ENCODE assay signal across 9 cellular contexts in the genomic region with DNA sequence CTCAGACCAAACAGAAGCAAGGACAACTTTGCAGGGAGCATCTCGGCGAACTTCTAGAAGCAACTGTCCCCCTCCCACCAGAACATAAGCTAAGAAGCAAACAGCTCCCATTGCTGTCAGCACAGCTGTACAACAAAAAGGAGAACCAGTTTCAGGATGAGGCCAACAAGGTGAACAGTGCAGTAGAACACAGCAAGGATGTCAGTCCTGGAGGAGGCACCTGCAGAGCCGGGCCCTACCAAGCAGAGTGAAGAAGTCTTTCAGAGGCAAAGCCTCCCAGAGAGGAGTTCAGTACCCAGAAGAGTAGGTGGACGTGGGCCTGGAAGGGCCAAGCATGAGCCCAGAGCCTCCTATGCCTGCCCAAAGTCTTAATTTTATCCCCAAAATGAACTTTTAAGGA. TPM values are rescaled to one million over a fixed set of nuclear protein-coding genes. Genes with fewer than 3 reads are reported as not detected.
DNase-seq lines count a peak whose midpoint lies in the region; ATAC-seq and TF ChIP-seq lines count a peak whose summit lies in the region.
"Had no signal": no experiment of that assay in that cellular context is flagged by ENCODE, and none has a peak within 500 bp of the region (broad histone marks: within the 10 kb centered on the region; RNA-seq: fewer than 3 reads in every experiment).

No MANE protein-coding gene starts in this region.

- H3K36me3 Mint-ChIP-seq in CD4-positive, alpha-beta memory T cell = peaks cover 5 to 24% of the 10 kb centered on the region in 2 donors
- peaks cover 6% of the 10 kb centered on the region for H3K36me3 Mint-ChIP-seq in activated naive CD8-positive, alpha-beta T cell treated with anti-CD3 and anti-CD28 coated beads for 36 hours
- H3K36me3 Mint-ChIP-seq in naive B cell = no peaks in the 10 kb centered on the region

- H3K4me1 ChIP-seq in CD4-positive, alpha-beta memory T cell (ENCODE audit: insufficient read depth, low read length) = peaks cover 26% of the 10 kb centered on the region

- no peaks in the 10 kb centered on the region for H3K36me3 ChIP-seq in CD4-positive, alpha-beta memory T cell (ENCODE audit: insufficient read depth, low read length)

- H3K27me3 Mint-ChIP-seq in CD4-positive, alpha-beta memory T cell = no peaks in the 10 kb centered on the region
- H3K27me3 Mint-ChIP-seq in activated naive CD8-positive, alpha-beta T cell treated with anti-CD3 and anti-CD28 coated beads for 36 hours = no peaks in the 10 kb centered on the region
- no peaks in the 10 kb centered on the region for H3K27me3 Mint-ChIP-seq in naive B cell

- H3K9me3 ChIP-seq in CD4-positive, alpha-beta memory T cell (ENCODE audit: control insufficient read depth in 1 of 2, low read length in 2 of 2) = no peaks in the 10 kb centered on the region
- H3K9me3 ChIP-seq: left lung had no signal

- peak overlapping the region; percentile 72 to 90 (median 82) for H3K27ac Mint-ChIP-seq in CD4-positive, alpha-beta memory T cell
- peak overlapping the region; percentile 60 for H3K27ac Mint-ChIP-seq in activated naive CD8-positive, alpha-beta T cell treated with anti-CD3 and anti-CD28 coated beads for 36 hours
- peak overlapping the region in 3 of 6 donors; percentile 90 to 97 (median 92) for H3K27ac Mint-ChIP-seq in naive B cell

- H3K27ac ChIP-seq in CD4-positive, alpha-beta memory T cell (ENCODE audit: low read depth, low read length) = no peak overlapping the region
- H3K27ac ChIP-seq in HL-60 (replicated peaks) = no peak overlapping the region

- H3K4me3 Mint-ChIP-seq in CD4-positive, alpha-beta memory T cell = peak overlapping the region; percentile 90 to 99 (median 94)
- peak overlapping the region; percentile 95 for H3K4me3 Mint-ChIP-seq in activated naive CD8-positive, alpha-beta T cell treated with anti-CD3 and anti-CD28 coated beads for 36 hours
- peak overlapping the region; percentile 88 to 99 (median 92) for H3K4me3 Mint-ChIP-seq in naive B cell

- ATAC-seq in naive B cell (ENCODE audit: low read depth in 2 of 2) (no peak), HG02759 (IDR thresholded peaks at IDR 0.05; ENCODE audit: unreplicated experiment) (no peak), HG02852 (IDR thresholded peaks at IDR 0.05; ENCODE audit: unreplicated experiment) (no peak)

- H3K4me1 Mint-ChIP-seq in CD4-positive, alpha-beta memory T cell = peaks cover 28 to 50% (median 43%) of the 10 kb centered on the region in 4 donors
- peaks cover 40% of the 10 kb centered on the region for H3K4me1 Mint-ChIP-seq in activated naive CD8-positive, alpha-beta T cell treated with anti-CD3 and anti-CD28 coated beads for 36 hours
- H3K4me1 Mint-ChIP-seq in naive B cell = peaks cover 34 to 48% (median 36%) of the 10 kb centered on the region in 3 donors

- POLR2A ChIA-PET in CD4-positive, alpha-beta memory T cell (lab: Charles Lee; ENCODE audit: partially characterized antibody) = interaction anchor here (0.9 to 9.0 kb wide), 8 partner anchors 12 to 168 kb away, joined by 3 to 299 read pairs (median 15); partner anchors contain the start of genes HDLBP, MTERF4 and SEPTIN2

- H3K4me3 ChIP-seq in CD4-positive, alpha-beta memory T cell (ENCODE audit: low read length in 2 of 2) = peak overlapping the region; percentile 70 to 93
- peak overlapping the region; percentile 93; the same call in 1 of the 2 replicates for H3K4me3 ChIP-seq in HL-60 (replicated peaks; ENCODE audit: insufficient read depth, low read length)

- intact Hi-C loops in CD4-positive, alpha-beta memory T cell (cut with micrococcal nuclease) = loop anchor here (5.0 kb wide), 1 partner anchor 296 kb away; no protein-coding TSS in a partner anchor

- CTCF ChIA-PET in CD4-positive, alpha-beta memory T cell (lab: Charles Lee; ENCODE audit: partially characterized antibody) = interaction anchor here (1.0 to 3.7 kb wide), 3 partner anchors 9 to 68 kb away, joined by 3 to 44 read pairs (median 4); no protein-coding TSS in a partner anchor

- H3K27me3 ChIP-seq in CD4-positive, alpha-beta memory T cell (ENCODE audit: insufficient read depth, low read length) = no peaks in the 10 kb centered on the region
- H3K27me3 ChIP-seq in HL-60 (ENCODE audit: insufficient read depth, poor library complexity, severe bottlenecking) = no peaks in the 10 kb centered on the region
- H3K27me3 ChIP-seq: left lung had no signal

- peaks cover 0 to 1% (median 0%) of the 10 kb centered on the region in 8 donors for H3K9me3 Mint-ChIP-seq in CD4-positive, alpha-beta memory T cell
- no peaks in the 10 kb centered on the region for H3K9me3 Mint-ChIP-seq in activated naive CD8-positive, alpha-beta T cell treated with anti-CD3 and anti-CD28 coated beads for 36 hours
- H3K9me3 Mint-ChIP-seq in naive B cell = no peaks in the 10 kb centered on the region

- TF ChIP-seq CTCF in HL-60 (IDR thresholded peaks at IDR 0.05; ENCODE audit: insufficient read depth, low read length) = no peak

- DNase-seq in CD4-positive, alpha-beta memory T cell = no peak
- DNase-seq in HL-60 (ENCODE audit: low read depth in 1 of 2, low spot score in 1 of 2) (peak in 1 of 2 experiments; percentile 27), naive B cell (no peak), SK-N-DZ (ENCODE audit: low spot score) (no peak)
- no peak for DNase-seq in activated naive CD8-positive, alpha-beta T cell treated with anti-CD3 and anti-CD28 coated beads for 36 hours
- DNase-seq in stimulated activated CD4-positive, alpha-beta T cell treated with anti-CD3 and anti-CD28 coated beads, Interleukin-4, amount 100 ng/mL, for 1 hour = no peak

RNA-seq across cellular contexts. Expression of gene PASK, which starts 1.0 kb away (rescaled TPM):
- total RNA-seq in CD4-positive, alpha-beta memory T cell = 100 to 1,000 TPM; 290 to 309 TPM
- 10 to 100 TPM; 38.2 to 50.0 TPM for polyA plus RNA-seq in CD4-positive, alpha-beta memory T cell
- 10 to 100 TPM; 68.5 to 76.4 TPM for total RNA-seq in activated naive CD8-positive, alpha-beta T cell treated with anti-CD3 and anti-CD28 coated beads for 36 hours
- polyA plus RNA-seq in naive B cell (ENCODE audit: low read depth in 6 of 6) = 10 to 100 TPM in 2 of 6 donors, 1 to 10 TPM in 4; 3.9 to 17.4 (median 9.1) TPM
- polyA plus RNA-seq in SK-N-DZ (2014; cell fraction: cytosol; rRNA removed) = 21.4 and 23.7 TPM in 2 replicates
- 95.5 and 207 TPM in 2 replicates for polyA plus RNA-seq in SK-N-DZ (2014; cell fraction: nucleus; rRNA removed)

RNA-seq across cellular contexts. Expression of gene PPP1R7, which starts 2.0 kb away (rescaled TPM):
- total RNA-seq in CD4-positive, alpha-beta memory T cell = 10 to 100 TPM; 61.3 to 68.9 TPM
- polyA plus RNA-seq in CD4-positive, alpha-beta memory T cell = 100 to 1,000 TPM; 114 to 119 TPM
- total RNA-seq in activated naive CD8-positive, alpha-beta T cell treated with anti-CD3 and anti-CD28 coated beads for 36 hours = 10 to 100 TPM; 80.4 to 85.1 TPM
- 100 to 1,000 TPM in 5 of 6 donors, 10 to 100 TPM in 1; 96.4 to 130 (median 112) TPM for polyA plus RNA-seq in naive B cell (ENCODE audit: low read depth in 6 of 6)
- 68.1 and 88.7 TPM in 2 replicates for polyA plus RNA-seq in SK-N-DZ (2014; cell fraction: cytosol; rRNA removed)
- polyA plus RNA-seq in SK-N-DZ (2014; cell fraction: nucleus; rRNA removed) = 35.0 and 49.3 TPM in 2 replicates

RNA-seq across cellular contexts. Expression of gene ANO7, which starts 40.2 kb away (rescaled TPM):
- under 1 TPM; 0.53 to 0.81 TPM for total RNA-seq in CD4-positive, alpha-beta memory T cell
- under 1 TPM in 1 of 2 donors, not detected in 1; 0.13 TPM for polyA plus RNA-seq in CD4-positive, alpha-beta memory T cell
- total RNA-seq in activated naive CD8-positive, alpha-beta T cell treated with anti-CD3 and anti-CD28 coated beads for 36 hours = 1 to 10 TPM; 3.4 to 3.6 TPM
- not detected for polyA plus RNA-seq in naive B cell (ENCODE audit: low read depth in 6 of 6)
- polyA plus RNA-seq in SK-N-DZ (2014; cell fraction: cytosol; rRNA removed) = 0.27 and 0.74 TPM in 2 replicates
- 0.34 and 1.7 TPM in 2 replicates for polyA plus RNA-seq in SK-N-DZ (2014; cell fraction: nucleus; rRNA removed)

RNA-seq across cellular contexts. Expression of gene MTERF4, which starts 46.2 kb away (rescaled TPM):
- total RNA-seq in CD4-positive, alpha-beta memory T cell = 100 to 1,000 TPM; 204 to 227 TPM
- polyA plus RNA-seq in CD4-positive, alpha-beta memory T cell = 10 to 100 TPM; 44.6 to 56.6 TPM
- 10 to 100 TPM; 34.5 to 35.6 TPM for total RNA-seq in activated naive CD8-positive, alpha-beta T cell treated with anti-CD3 and anti-CD28 coated beads for 36 hours
- 10 to 100 TPM; 45.7 to 71.2 (median 58.3) TPM for polyA plus RNA-seq in naive B cell (ENCODE audit: low read depth in 6 of 6)
- polyA plus RNA-seq in SK-N-DZ (2014; cell fraction: cytosol; rRNA removed) = 63.4 and 67.8 TPM in 2 replicates
- polyA plus RNA-seq in SK-N-DZ (2014; cell fraction: nucleus; rRNA removed) = 146 and 220 TPM in 2 replicates
